7 cellular contexts compared by ENCODE assay signal in the genomic region with DNA sequence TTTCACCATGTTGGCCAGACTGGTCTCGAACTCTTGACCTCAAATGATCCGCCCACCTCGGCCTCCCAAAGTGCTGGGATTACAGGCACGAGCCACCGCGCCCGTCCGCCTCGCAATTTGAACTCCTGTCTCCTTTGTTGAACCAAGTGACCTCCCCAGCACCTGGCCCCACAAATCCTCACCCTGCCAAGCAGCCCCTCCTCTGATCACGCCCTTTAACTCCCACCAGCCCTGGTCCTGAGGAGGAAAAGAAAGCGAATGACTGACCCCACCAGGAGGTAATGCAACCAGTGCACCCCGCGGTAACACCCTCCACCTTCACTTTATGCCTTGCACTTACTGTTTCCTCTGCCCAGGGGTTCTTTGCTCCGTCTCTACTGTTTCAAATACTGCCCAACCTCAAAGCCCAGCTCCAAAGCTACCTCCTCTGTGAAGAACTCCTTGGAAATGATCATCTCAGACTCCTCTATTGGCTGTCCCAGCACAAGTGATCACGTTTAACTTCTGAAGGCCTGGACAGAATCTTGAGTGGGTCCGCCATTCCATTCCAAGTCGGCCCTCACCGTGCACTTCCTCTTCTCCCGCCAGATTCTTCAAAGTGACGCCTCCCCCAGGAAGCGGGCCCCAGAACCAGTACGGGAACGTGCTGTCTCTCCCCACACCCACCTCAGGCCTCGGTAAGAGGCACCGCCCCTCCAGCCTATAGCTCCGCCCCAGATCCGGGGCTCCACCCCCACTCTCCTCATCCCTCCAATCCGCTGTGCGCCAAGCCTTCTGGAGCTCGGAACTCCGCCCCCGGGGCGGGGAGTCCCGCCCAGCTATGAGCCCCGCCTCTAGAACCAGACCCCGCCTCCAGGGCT. TPM values are rescaled to one million over a fixed set of nuclear protein-coding genes. Genes with fewer than 3 reads are reported as not detected.
A peak's percentile ranks its signal among the peaks of the same experiment; 100 is the strongest.
DNase-seq lines count a peak whose midpoint lies in the region; ATAC-seq and TF ChIP-seq lines count a peak whose summit lies in the region.

No MANE protein-coding gene starts in this region.

- no peak overlapping the region for H3K4me3 Mint-ChIP-seq in glutamatergic neuron (ENCODE audit: unreplicated experiment)

- H3K27me3 ChIP-seq in SJSA1 (replicated peaks) (no peaks in the 10 kb centered on the region), upper lobe of left lung (no peaks in the 10 kb centered on the region)

- H3K36me3 Mint-ChIP-seq in glutamatergic neuron (ENCODE audit: unreplicated experiment) = no peaks in the 10 kb centered on the region

- peaks cover 3% of the 10 kb centered on the region for H3K4me1 Mint-ChIP-seq in glutamatergic neuron (ENCODE audit: low read depth, unreplicated experiment)

- peaks cover 7% of the 10 kb centered on the region for H3K27me3 Mint-ChIP-seq in glutamatergic neuron (ENCODE audit: unreplicated experiment)

- ATAC-seq in GM18873 (IDR thresholded peaks at IDR 0.05; ENCODE audit: low FRiP score, unreplicated experiment) = peak; percentile 59
- peak; percentile 66 for ATAC-seq in HG03159 (IDR thresholded peaks at IDR 0.05; ENCODE audit: unreplicated experiment)
- ATAC-seq in upper lobe of left lung (ENCODE audit: low FRiP score in 2 of 2) = peak; percentile 95 to 99

- intact Hi-C loops in posterior vena cava (cut with DNase I) = no loop called here

- no peaks in the 10 kb centered on the region for H3K36me3 ChIP-seq in SJSA1
- no peaks in the 10 kb centered on the region for H3K36me3 ChIP-seq in upper lobe of left lung

- H3K4me3 ChIP-seq in SJSA1 (no peak overlapping the region), upper lobe of left lung (peak overlapping the region in 3 of 4 donors; percentile 25 to 43 (median 35))

- DNase-seq in SJSA1 (ENCODE audit: low read depth in 1 of 2, low spot score in 2 of 2) = peak; percentile 31 to 58
- DNase-seq in activated naive CD4-positive, alpha-beta T cell (lab: John Stamatoyannopoulos, UW) = peak; percentile 57 to 75 (median 72)
- DNase-seq in glutamatergic neuron = peak; percentile 43
- DNase-seq in posterior vena cava (ENCODE audit: low spot score) = peak; percentile 97
- peak; percentile 94 for DNase-seq in upper lobe of left lung

- WGBS in upper lobe of left lung, 2 donors = 32 to 33% methylated on average over 36 of the region's 36 CpGs

- peaks cover 3% of the 10 kb centered on the region for H3K9me3 Mint-ChIP-seq in glutamatergic neuron (ENCODE audit: unreplicated experiment)

- TF ChIP-seq EP300 in upper lobe of left lung (IDR thresholded peaks at IDR 0.05) = no peak

- H3K27ac ChIP-seq in SJSA1 (no peak overlapping the region), upper lobe of left lung (peak overlapping the region in 1 of 4 donors; percentile 30)

- H3K9me3 ChIP-seq in SJSA1 (replicated peaks) (no peaks in the 10 kb centered on the region), upper lobe of left lung (no peaks in the 10 kb centered on the region)

- TF ChIP-seq POLR2A in upper lobe of left lung (IDR thresholded peaks at IDR 0.05) = no peak

- TF ChIP-seq CTCF in glutamatergic neuron (IDR thresholded peaks at IDR 0.05; ENCODE audit: partially characterized antibody, unreplicated experiment) = no peak
- no peak for TF ChIP-seq CTCF in upper lobe of left lung (IDR thresholded peaks at IDR 0.05)

- H3K27ac Mint-ChIP-seq in glutamatergic neuron (ENCODE audit: unreplicated experiment) = no peak overlapping the region

- H3K4me1 ChIP-seq in SJSA1 (replicated peaks) = no peaks in the 10 kb centered on the region
- peaks cover 0 to 14% (median 7%) of the 10 kb centered on the region in 4 donors for H3K4me1 ChIP-seq in upper lobe of left lung

RNA-seq across cellular contexts. Expression of a gene that starts 4.4 kb away (rescaled TPM):
- not detected in 2 replicates for total RNA-seq in SJSA1 (2014; rRNA removed; shearing (Covaris generic))
- total RNA-seq in glutamatergic neuron (ENCODE audit: unreplicated experiment) (0.27 TPM), posterior vena cava (under 1 TPM; 0.32 to 0.33 TPM), upper lobe of left lung (1 to 10 TPM in 2 of 6 donors, under 1 TPM in 3, not detected in 1; 0.46 to 1.4 (median 0.89) TPM)

RNA-seq across cellular contexts. Expression of a gene that starts 11.1 kb away (rescaled TPM):
- 35.7 and 68.2 TPM in 2 replicates for total RNA-seq in SJSA1 (2014; rRNA removed; shearing (Covaris generic))
- total RNA-seq in glutamatergic neuron (ENCODE audit: unreplicated experiment) = 15.3 TPM
- total RNA-seq in posterior vena cava = 10 to 100 TPM; 10.3 to 13.7 TPM
- total RNA-seq in upper lobe of left lung = 100 to 1,000 TPM in 1 of 6 donors, 10 to 100 TPM in 5; 25.6 to 115 (median 33.0) TPM

RNA-seq across cellular contexts. Expression of a gene that starts 14.6 kb away (rescaled TPM):
- total RNA-seq in SJSA1 (2014; rRNA removed; shearing (Covaris generic)) = 27.0 and 29.8 TPM in 2 replicates
- total RNA-seq in glutamatergic neuron (ENCODE audit: unreplicated experiment) = 59.6 TPM
- total RNA-seq in posterior vena cava = 10 to 100 TPM; 19.5 to 20.2 TPM
- total RNA-seq in upper lobe of left lung = 10 to 100 TPM; 24.6 to 62.9 (median 34.9) TPM

RNA-seq across cellular contexts. Expression of a gene that starts 38.4 kb away (rescaled TPM):
- total RNA-seq in SJSA1 (2014; rRNA removed; shearing (Covaris generic)) = 43.0 and 65.0 TPM in 2 replicates
- total RNA-seq in glutamatergic neuron (ENCODE audit: unreplicated experiment) = 50.6 TPM
- total RNA-seq in posterior vena cava = 10 to 100 TPM; 22.4 to 24.9 TPM
- 10 to 100 TPM; 23.4 to 84.7 (median 68.7) TPM for total RNA-seq in upper lobe of left lung

RNA-seq across cellular contexts. Expression of a gene that starts 48.7 kb away (rescaled TPM):
- total RNA-seq in SJSA1 (2014; rRNA removed; shearing (Covaris generic)) = 2.0 TPM in 1 of 2 replicates, not detected in the other
- total RNA-seq in glutamatergic neuron (ENCODE audit: unreplicated experiment) (8.3 TPM), posterior vena cava (10 to 100 TPM in 1 of 2 donors, 1 to 10 TPM in 1; 9.7 to 11.4 TPM), upper lobe of left lung (10 to 100 TPM in 4 of 6 donors, 1 to 10 TPM in 2; 3.5 to 70.2 (median 17.5) TPM)

Comparison
In these comparisons a context has a peak if more than half of its experiments do, and no peak if none do; other contexts are left out.
1. DNase-seq: peak in every context shown above with its lines; median percentile 97 in posterior vena cava; 94 in upper lobe of left lung; 72 in activated naive CD4-positive, alpha-beta T cell; 44 in SJSA1; 43 in glutamatergic neuron.